Comparison of ENCODE assay signal across 11 cellular contexts in genomic region chr4:83216856-83217683, GRCh38.
DNase-seq lines count a peak whose midpoint lies in the region; ATAC-seq and TF ChIP-seq lines count a peak whose summit lies in the region.
"Had no signal": no experiment of that assay in that cellular context is flagged by ENCODE, and none has a peak within 500 bp of the region (broad histone marks: within the 10 kb centered on the region; RNA-seq: fewer than 3 reads in every experiment).

No MANE protein-coding gene starts in this region.

- H3F3A ChIP-seq in SU-DHL-6 (ENCODE audit: insufficient read depth): no peaks in the 10 kb centered on the region; the same call in 1 of the 2 replicates

- H3K27ac ChIP-seq in SU-DHL-6 (ENCODE audit: low read depth, low read length) (peak overlapping the region; percentile 68), fibroblast of lung (ENCODE audit: insufficient read depth, low read length) (no peak overlapping the region), transverse colon (peak overlapping the region; percentile 36 to 74 (median 64))

- H3K9me3 ChIP-seq in SU-DHL-6 (ENCODE audit: insufficient read depth, low read length) (no peaks in the 10 kb centered on the region), fibroblast of lung (ENCODE audit: control insufficient read depth, insufficient read depth, low read depth, low read length) (no peaks in the 10 kb centered on the region), transverse colon (no peaks in the 10 kb centered on the region)

- peaks cover 4 to 15% of the 10 kb centered on the region in 2 donors for H3K36me3 Mint-ChIP-seq in activated T-cell treated with anti-CD3 and anti-CD28 coated beads, Interleukin-2, amount 50 U/mL, for 72 hours (ENCODE audit: insufficient read depth in 2 of 2)
- H3K36me3 Mint-ChIP-seq: WTC11 had no signal

- peak overlapping the region; percentile 52 for H3K4me2 ChIP-seq in SU-DHL-6 (ENCODE audit: low read depth, low read length, poor library complexity, severe bottlenecking)
- H3K4me2 ChIP-seq in fibroblast of lung (ENCODE audit: extremely low read depth, insufficient read depth, low read length): no peak overlapping the region
- H3K4me2 ChIP-seq: smooth muscle cell had no signal

- DNase-seq in activated T-cell treated with anti-CD3 and anti-CD28 coated beads, Interleukin-2, amount 50 U/mL, for 72 hours: no peak
- DNase-seq in activated T-cell treated with anti-CD3 and anti-CD28 coated beads, Interleukin-2, amount 50 U/mL, for 1 hour: no peak
- no peak for DNase-seq in fibroblast of lung (ENCODE audit: low read depth in 2 of 2)
- no peak for DNase-seq in transverse colon
- no peak for DNase-seq in globus pallidus (ENCODE audit: low spot score)
- no peak for DNase-seq in NCI-H526 treated with DMSO at 0.1 percent for 48 hours (lab: John Stamatoyannopoulos, UW)
- DNase-seq: hippocampal formation had no signal

- ATAC-seq in activated T-cell treated with anti-CD3 and anti-CD28 coated beads, Interleukin-2, amount 50 U/mL, for 72 hours (replicated peaks in 1 of 2): no peak
- ATAC-seq in GM21390 (IDR thresholded peaks at IDR 0.05; ENCODE audit: unreplicated experiment): no peak
- ATAC-seq: WTC11 had no signal

- no peaks in the 10 kb centered on the region for H3K9me2 ChIP-seq in SU-DHL-6 (replicated peaks; ENCODE audit: insufficient read depth, low read length)

- TF ChIP-seq POLR2A in transverse colon (IDR thresholded peaks at IDR 0.05): no peak

- TF ChIP-seq CTCF in SU-DHL-6 (IDR thresholded peaks at IDR 0.05; ENCODE audit: insufficient read depth, low read length, poor library complexity, severe bottlenecking) (no peak), fibroblast of lung (conservative IDR thresholded peaks at IDR 0.05 in 1 of 2, IDR thresholded peaks at IDR 0.05 in 1 of 2; ENCODE audit: low read depth in 1 of 2, low read length in 2 of 2) (no peak), transverse colon (IDR thresholded peaks at IDR 0.05) (no peak)

- whole genome bisulfite sequencing in transverse colon (ENCODE audit: low coverage in 1 of 2), 2 donors: 92% methylated on average over 10 of the region's 10 CpGs; no CpG with 5 or more reads in 1 of the 2 donors

- peaks cover 0 to 2% of the 10 kb centered on the region in 2 donors for H3K9me3 Mint-ChIP-seq in activated T-cell treated with anti-CD3 and anti-CD28 coated beads, Interleukin-2, amount 50 U/mL, for 72 hours

- intact Hi-C loops in transverse colon (cut with DNase I; ENCODE audit: low total_unique reads): no loop called here

- H4K20me1 ChIP-seq in SU-DHL-6 (ENCODE audit: low read depth, low read length) (no peaks in the 10 kb centered on the region), fibroblast of lung (ENCODE audit: control insufficient read depth, extremely low read depth, insufficient read depth, low read length) (no peaks in the 10 kb centered on the region)

- H3K9ac ChIP-seq in SU-DHL-6 (ENCODE audit: low read length) (peak overlapping the region; percentile 38), fibroblast of lung (ENCODE audit: insufficient read depth, low read length) (no peak overlapping the region)

- H3K27me3 Mint-ChIP-seq in activated T-cell treated with anti-CD3 and anti-CD28 coated beads, Interleukin-2, amount 50 U/mL, for 72 hours (ENCODE audit: low read depth): no peaks in the 10 kb centered on the region

- peak overlapping the region; percentile 71 to 85 for H3K4me3 Mint-ChIP-seq in activated T-cell treated with anti-CD3 and anti-CD28 coated beads, Interleukin-2, amount 50 U/mL, for 72 hours
- H3K4me3 Mint-ChIP-seq: WTC11 had no signal

- H3K27me3 ChIP-seq in SU-DHL-6 (ENCODE audit: low read length): no peaks in the 10 kb centered on the region
- no peaks in the 10 kb centered on the region for H3K27me3 ChIP-seq in fibroblast of lung (ENCODE audit: control insufficient read depth, insufficient read depth, low read length)
- no peaks in the 10 kb centered on the region for H3K27me3 ChIP-seq in transverse colon

- in situ Hi-C loops in transverse colon (cut with MboI; ENCODE audit: low pct_ligation_motif_present in 1 of 4, low pct_unique_long_range_greater_than_20kb in 1 of 4, low sequenced_read_pairs in 3 of 4): no loop called here

- peak overlapping the region; percentile 97 for H3K27ac Mint-ChIP-seq in activated T-cell treated with anti-CD3 and anti-CD28 coated beads, Interleukin-2, amount 50 U/mL, for 72 hours
- H3K27ac Mint-ChIP-seq: WTC11 had no signal

- H3K4me1 Mint-ChIP-seq in activated T-cell treated with anti-CD3 and anti-CD28 coated beads, Interleukin-2, amount 50 U/mL, for 72 hours (ENCODE audit: low read depth): peaks cover 75% of the 10 kb centered on the region

- H3K79me2 ChIP-seq in SU-DHL-6 (ENCODE audit: insufficient read depth, low read length): no peaks in the 10 kb centered on the region
- H3K79me2 ChIP-seq in fibroblast of lung (ENCODE audit: control insufficient read depth, insufficient read depth, low read length): no peaks in the 10 kb centered on the region

- H2AFZ ChIP-seq in SU-DHL-6 (ENCODE audit: low read depth, low read length, severe bottlenecking) (peak overlapping the region; percentile 83), fibroblast of lung (ENCODE audit: low read length) (peak overlapping the region; percentile 19)

- H3K4me1 ChIP-seq in fibroblast of lung (ENCODE audit: control insufficient read depth, extremely low read depth, insufficient read depth, low read length): no peaks in the 10 kb centered on the region
- peaks cover 6 to 48% (median 21%) of the 10 kb centered on the region in 4 donors for H3K4me1 ChIP-seq in transverse colon

- H3K36me3 ChIP-seq in SU-DHL-6 (ENCODE audit: low read length) (peaks cover 6% of the 10 kb centered on the region; the same call in 1 of the 2 replicates), fibroblast of lung (ENCODE audit: control insufficient read depth, insufficient read depth, low read length) (no peaks in the 10 kb centered on the region), transverse colon (no peaks in the 10 kb centered on the region)

- H3K4me3 ChIP-seq in SU-DHL-6 (ENCODE audit: insufficient read depth, low read length, poor library complexity, severe bottlenecking) (peak overlapping the region; percentile 23), fibroblast of lung (replicated peaks in 1 of 4; ENCODE audit: control extremely low read depth in 1 of 4, insufficient read depth in 1 of 4, low read depth in 3 of 4, low read length in 4 of 4) (no peak overlapping the region), transverse colon (no peak overlapping the region)
- H3K4me3 ChIP-seq: smooth muscle cell had no signal

- TF ChIP-seq EP300 in transverse colon (IDR thresholded peaks at IDR 0.05; ENCODE audit: low read depth): no peak
